In genomic region chr21:29154270-29154669, GRCh38 we compare ENCODE assay signal across 17 cellular contexts. TPM values are rescaled to one million over a fixed set of nuclear protein-coding genes. Genes with fewer than 3 reads are reported as not detected.
DNase-seq lines count a peak whose midpoint lies in the region; ATAC-seq and TF ChIP-seq lines count a peak whose summit lies in the region.
"Had no signal": no experiment of that assay in that cellular context is flagged by ENCODE, and none has a peak within 500 bp of the region (broad histone marks: within the 10 kb centered on the region; RNA-seq: fewer than 3 reads in every experiment).

No MANE protein-coding gene starts in this region.

- peak; percentile 75 to 81 for ATAC-seq in gastrocnemius medialis
- no peak for ATAC-seq in right lobe of liver
- ATAC-seq: GM12878 had no signal

- H3K4me1 ChIP-seq in gastrocnemius medialis (peaks cover 56 to 57% of the 10 kb centered on the region in 2 donors), tibial artery (peaks cover 0 to 70% (median 15%) of the 10 kb centered on the region in 4 donors), right lobe of liver (no peaks in the 10 kb centered on the region)
- H3K4me1 ChIP-seq: HAP-1 had no signal

- H3K27ac ChIP-seq in gastrocnemius medialis (peak overlapping the region; percentile 80 to 89 (median 86)), tibial artery (peak overlapping the region; percentile 79 to 89), right lobe of liver (no peak overlapping the region)

- no peaks in the 10 kb centered on the region for H3K36me3 ChIP-seq in gastrocnemius medialis
- no peaks in the 10 kb centered on the region for H3K36me3 ChIP-seq in tibial artery
- no peaks in the 10 kb centered on the region for H3K36me3 ChIP-seq in right lobe of liver
- H3K36me3 ChIP-seq: HAP-1 had no signal

- DNase-seq in myocyte (ENCODE audit: low read depth), result peak; percentile 82
- no peak for DNase-seq in gastrocnemius medialis
- no peak for DNase-seq in tibial artery
- no peak for DNase-seq in activated naive CD4-positive, alpha-beta T cell treated with Interleukin-2 at 50 U/mL for 16 hours
- no peak for DNase-seq in right lobe of liver
- no peak for DNase-seq in GM10248 (ENCODE audit: extremely low spot score)
- DNase-seq: C1 segment of cervical spinal cord; Calu3; CD4-positive, alpha-beta memory T cell; COR-L47; DMS53; DMS79 treated with DMSO at 0.1 percent for 48 hours; GF-D8; GOT3; HFFc6 had no signal

- WGBS in right lobe of liver (ENCODE audit: insufficient coverage, low coverage, low lambda C conversion rate, missing lambda C conversion rate), result 87% methylated on average over 3 of the region's 3 CpGs

- H3K27me3 ChIP-seq in gastrocnemius medialis, result no peaks in the 10 kb centered on the region
- H3K27me3 ChIP-seq in tibial artery, result no peaks in the 10 kb centered on the region
- H3K27me3 ChIP-seq in right lobe of liver, result no peaks in the 10 kb centered on the region

- intact Hi-C loops in gastrocnemius medialis (cut with DNase I; ENCODE audit: low total_unique reads), result loop anchor here (5.0 kb wide), 1 partner anchor 148 kb away; no protein-coding TSS in a partner anchor
- intact Hi-C loops in tibial artery (cut with DNase I; ENCODE audit: low total_unique reads), result no loop called here
- intact Hi-C loops in right lobe of liver (cut with DNase I), result loop anchor here in 1 of 2 donors (10.0 kb wide), 1 partner anchor 221 kb away; no protein-coding TSS in a partner anchor

- CTCF ChIA-PET in GM10248 (lab: Yijun Ruan, JAX), result interaction anchor here (0.9 to 1.9 kb wide), 3 partner anchors 9 to 218 kb away, joined by 3 to 4 read pairs (median 3); no protein-coding TSS in a partner anchor

- POLR2A ChIA-PET in GM10248 (lab: Yijun Ruan, JAX), result no interaction called here

- TF ChIP-seq CTCF in gastrocnemius medialis (IDR thresholded peaks at IDR 0.05 in 4 of 5, conservative IDR thresholded peaks at IDR 0.05 in 1 of 5), result no peak
- no peak for TF ChIP-seq CTCF in tibial artery (IDR thresholded peaks at IDR 0.05)
- TF ChIP-seq CTCF in right lobe of liver (IDR thresholded peaks at IDR 0.05), result no peak
- no peak for TF ChIP-seq CTCF in GM10248 (IDR thresholded peaks at IDR 0.05; ENCODE audit: control extremely low read depth, extremely low read depth, low read depth, missing control alignments)

- H3K9me3 ChIP-seq in gastrocnemius medialis (no peaks in the 10 kb centered on the region), tibial artery (no peaks in the 10 kb centered on the region), right lobe of liver (no peaks in the 10 kb centered on the region)
- H3K9me3 ChIP-seq: HAP-1 had no signal

- no peak for TF ChIP-seq POLR2A in gastrocnemius medialis (IDR thresholded peaks at IDR 0.05)
- no peak for TF ChIP-seq POLR2A in right lobe of liver (IDR thresholded peaks at IDR 0.05)

- in situ Hi-C loops in gastrocnemius medialis (cut with MboI; ENCODE audit: low sequenced_read_pairs in 4 of 4), result loop anchor here in 1 of 4 donors (25.0 kb wide), 1 partner anchor 133 kb away; the partner anchor contains the start of gene BACH1

- H3K4me3 ChIP-seq in gastrocnemius medialis (peak overlapping the region in 1 of 4 donors; percentile 37), tibial artery (no peak overlapping the region), right lobe of liver (no peak overlapping the region)
- H3K4me3 ChIP-seq: GM12878, HAP-1 had no signal

RNA-seq across cellular contexts. Expression of gene MAP3K7CL, which starts 23.8 kb away (rescaled TPM):
- total RNA-seq in myocyte (57.4 and 115 TPM in 2 replicates), gastrocnemius medialis (10 to 100 TPM in 2 of 4 donors, 1 to 10 TPM in 1, not detected in 1; 4.3 to 17.4 (median 15.5) TPM), right lobe of liver (1 to 10 TPM; 2.0 to 3.5 (median 2.8) TPM)
- 140 TPM for polyA plus RNA-seq in myocyte (2012)

Comparison
In these comparisons a context has a peak if more than half of its experiments do, and no peak if none do; other contexts are left out.
1. ATAC-seq: peak in gastrocnemius medialis (2 of 2); none in right lobe of liver (0 of 4).
2. H3K27ac ChIP-seq: peak in gastrocnemius medialis (4 of 4) and tibial artery (2 of 2); none in right lobe of liver (0 of 3).